ENCODE assay signal across 8 cellular contexts in the genomic region with DNA sequence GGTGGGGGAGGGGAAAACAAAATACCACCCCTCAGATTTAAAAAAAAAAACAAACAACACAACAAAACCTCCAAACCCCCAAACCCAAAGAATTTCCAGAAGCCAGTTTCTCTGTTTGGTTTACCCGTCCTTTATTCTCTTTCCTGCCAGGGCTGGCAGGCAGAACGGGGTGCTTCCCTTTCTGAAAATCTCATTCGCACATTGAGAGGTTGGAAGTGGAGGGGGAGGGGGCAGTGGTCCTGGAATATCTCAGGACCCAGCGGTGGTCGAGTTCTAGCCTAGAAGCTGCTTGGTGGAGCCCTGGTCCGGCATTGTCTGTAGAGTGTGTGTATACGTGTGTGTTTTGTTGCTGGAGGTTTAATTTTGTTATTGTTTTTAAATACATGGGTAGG. TPM values are rescaled to one million over a fixed set of nuclear protein-coding genes. Genes with fewer than 3 reads are reported as not detected.
A peak's percentile ranks its signal among the peaks of the same experiment; 100 is the strongest.
DNase-seq lines count a peak whose midpoint lies in the region; ATAC-seq and TF ChIP-seq lines count a peak whose summit lies in the region.

No MANE protein-coding gene starts in this region.

- no peaks in the 10 kb centered on the region for H3K27me3 Mint-ChIP-seq in CD8-positive, alpha-beta T cell (ENCODE audit: low read depth)
- peaks cover 2% of the 10 kb centered on the region for H3K27me3 Mint-ChIP-seq in mesothelial cell of epicardium (ENCODE audit: low read depth)

- no peaks in the 10 kb centered on the region for H3K36me3 ChIP-seq in CD8-positive, alpha-beta T cell (ENCODE audit: insufficient read depth, low read length)
- no peaks in the 10 kb centered on the region for H3K36me3 ChIP-seq in brain microvascular endothelial cell (replicated peaks)

- POLR2A ChIA-PET in CD8-positive, alpha-beta T cell (lab: Charles Lee): interaction anchor here (0.9 to 3.0 kb wide), 3 partner anchors 24 to 171 kb away, joined by 3 to 18 read pairs (median 6); no protein-coding TSS in a partner anchor

- no peak for DNase-seq in CD8-positive, alpha-beta T cell
- DNase-seq in Kasumi-1 (lab: John Stamatoyannopoulos, UW) (peak; percentile 38 to 54), brain microvascular endothelial cell (no peak), mesothelial cell of epicardium (ENCODE audit: low spot score in 2 of 2, unreplicated experiment in 2 of 2) (no peak), T1000 (lab: John Stamatoyannopoulos, UW) (no peak), ACHN (no peak)

- ATAC-seq in CD8-positive, alpha-beta T cell: no peak
- ATAC-seq in HG02571 (IDR thresholded peaks at IDR 0.05; ENCODE audit: unreplicated experiment) (no peak), GM21360 (IDR thresholded peaks at IDR 0.05; ENCODE audit: unreplicated experiment) (no peak)

- peaks cover 9% of the 10 kb centered on the region for H3K36me3 Mint-ChIP-seq in CD8-positive, alpha-beta T cell
- no peaks in the 10 kb centered on the region for H3K36me3 Mint-ChIP-seq in mesothelial cell of epicardium

- intact Hi-C loops in CD8-positive, alpha-beta T cell (cut with DNase I, micrococcal nuclease): loop anchor here (1.0 to 5.0 kb wide), 6 partner anchors 23 to 369 kb away; a partner anchor contains a TSS

- no peak for TF ChIP-seq CTCF in CD8-positive, alpha-beta T cell (IDR thresholded peaks at IDR 0.05)
- no peak for TF ChIP-seq CTCF in brain microvascular endothelial cell (IDR thresholded peaks at IDR 0.05; ENCODE audit: low read depth, low read length, missing control alignments)
- TF ChIP-seq CTCF in mesothelial cell of epicardium (IDR thresholded peaks at IDR 0.05; ENCODE audit: unreplicated experiment): no peak

- in situ Hi-C loops in brain microvascular endothelial cell (cut with HindIII; ENCODE audit: low pct_ligation_motif_present, low sequenced_read_pairs) (no loop called here), ACHN (cut with HindIII; ENCODE audit: low pct_ligation_motif_present, low pct_unique_long_range_greater_than_20kb, low sequenced_read_pairs) (no loop called here)

- peaks cover 62% of the 10 kb centered on the region for H3K4me1 ChIP-seq in CD8-positive, alpha-beta T cell (ENCODE audit: insufficient read depth, low read length)

- peak overlapping the region; percentile 37 for H3K27ac ChIP-seq in CD8-positive, alpha-beta T cell (ENCODE audit: low read depth, low read length)
- H3K27ac ChIP-seq in brain microvascular endothelial cell: peak overlapping the region; percentile 68

- peak overlapping the region; percentile 67 for H3K4me3 ChIP-seq in CD8-positive, alpha-beta T cell (ENCODE audit: low read depth, low read length)
- H3K4me3 ChIP-seq in brain microvascular endothelial cell (ENCODE audit: low read depth, low read length): peak overlapping the region; percentile 81

- H3K9me3 Mint-ChIP-seq in CD8-positive, alpha-beta T cell: peaks cover 3% of the 10 kb centered on the region
- H3K9me3 Mint-ChIP-seq in mesothelial cell of epicardium: no peaks in the 10 kb centered on the region

- CTCF ChIA-PET in CD8-positive, alpha-beta T cell (lab: Charles Lee): interaction anchor here (0.9 to 1.4 kb wide), 3 partner anchors 24 to 176 kb away, joined by 3 to 4 read pairs (median 3); no protein-coding TSS in a partner anchor

- H3K4me1 Mint-ChIP-seq in CD8-positive, alpha-beta T cell (ENCODE audit: low read depth): peaks cover 63% of the 10 kb centered on the region
- peaks cover 49% of the 10 kb centered on the region for H3K4me1 Mint-ChIP-seq in mesothelial cell of epicardium

- no peaks in the 10 kb centered on the region for H3K27me3 ChIP-seq in CD8-positive, alpha-beta T cell (ENCODE audit: insufficient read depth, low read length)
- H3K27me3 ChIP-seq in brain microvascular endothelial cell (replicated peaks): no peaks in the 10 kb centered on the region

- H3K27ac Mint-ChIP-seq in CD8-positive, alpha-beta T cell: peak overlapping the region; percentile 92
- H3K27ac Mint-ChIP-seq in mesothelial cell of epicardium: peak overlapping the region; percentile 86

- peak overlapping the region; percentile 91 for H3K4me3 Mint-ChIP-seq in CD8-positive, alpha-beta T cell
- H3K4me3 Mint-ChIP-seq in mesothelial cell of epicardium: peak overlapping the region; percentile 88

- H3K9me3 ChIP-seq in CD8-positive, alpha-beta T cell (ENCODE audit: low read length): no peaks in the 10 kb centered on the region

RNA-seq across cellular contexts. Expression of a gene that starts 1.3 kb away (rescaled TPM):
- total RNA-seq in CD8-positive, alpha-beta T cell: 10 to 100 TPM; 40.9 to 42.1 TPM
- 70.0 to 74.9 TPM (median 71.0 TPM) in 3 replicates for total RNA-seq in mesothelial cell of epicardium

Comparison
In these comparisons a context has a peak if more than half of its experiments do, and no peak if none do; other contexts are left out.
1. DNase-seq: peak in Kasumi-1 (2 of 2); none in CD8-positive, alpha-beta T cell (0 of 7), brain microvascular endothelial cell (single experiment), mesothelial cell of epicardium (0 of 2), T1000 (single experiment) and ACHN (single experiment).